In genomic region chr2:11939523-11939922, GRCh38 we compare ENCODE assay signal across 33 cellular contexts.
"Had no signal": no experiment of that assay in that cellular context is flagged by ENCODE, and none has a peak within 500 bp of the region (broad histone marks: within the 10 kb centered on the region; RNA-seq: fewer than 3 reads in every experiment).

No MANE protein-coding gene starts in this region.

- FAIRE-seq: colon, endothelial cell of umbilical vein had no signal

- H3K4me1 ChIP-seq: adrenal gland, body of pancreas, gastroesophageal sphincter had no signal

- H3K9me3 Mint-ChIP-seq: activated CD4-positive, alpha-beta memory T cell treated with anti-CD3 and anti-CD28 coated beads for 36 hours; activated CD4-positive, alpha-beta T cell treated with anti-CD3 and anti-CD28 coated beads, Interleukin-2, amount 10 ng/mL, durations not matched to agents 24 days and 14 days; activated naive CD4-positive, alpha-beta T cell treated with anti-CD3 and anti-CD28 coated beads for 36 hours; activated naive CD4-positive, alpha-beta T cell treated with anti-CD3 and anti-CD28 coated beads, Interleukin-2, amount 50 U/mL, for 24 hours; activated naive CD8-positive, alpha-beta T cell treated with anti-CD3 and anti-CD28 coated beads for 36 hours; activated naive CD8-positive, alpha-beta T cell treated with anti-CD3 and anti-CD28 coated beads, Interleukin-2, amount 50 U/mL, for 24 hours; activated T-helper 1 cell treated with anti-CD3 and anti-CD28 coated beads, Interleukin-12 subunit alpha, Interleukin-12 subunit beta, Interleukin-2, Interleukin-4 antibody, amounts not matched to agents 30 ng/mL and 10 ng/mL and 1 ng/mL, durations not matched to agents 14 hours and 24 hours and 36 hours; activated T-helper 2 cell treated with anti-CD3 and anti-CD28 coated beads, Interferon-gamma antibody, Interleukin-2, Interleukin-4, amounts not matched to agents 10 μg/mL and 5 μg/mL and 100 μg/mL, durations not matched to agents 14 hours and 24 hours and 36 hours; effector memory CD8-positive, alpha-beta T cell had no signal

- H3K9me3 ChIP-seq: adrenal gland, body of pancreas, esophagus squamous epithelium, gastroesophageal sphincter had no signal

- H3K27me3 Mint-ChIP-seq: activated CD4-positive, alpha-beta memory T cell treated with anti-CD3 and anti-CD28 coated beads for 36 hours; activated CD4-positive, alpha-beta T cell treated with anti-CD3 and anti-CD28 coated beads for 36 hours; activated CD4-positive, alpha-beta T cell treated with anti-CD3 and anti-CD28 coated beads, Interleukin-2, amount 10 ng/mL, durations not matched to agents 24 days and 14 days; activated naive CD4-positive, alpha-beta T cell treated with anti-CD3 and anti-CD28 coated beads, Interleukin-2, amount 50 U/mL, for 24 hours; activated naive CD8-positive, alpha-beta T cell treated with anti-CD3 and anti-CD28 coated beads for 36 hours; activated naive CD8-positive, alpha-beta T cell treated with anti-CD3 and anti-CD28 coated beads, Interleukin-2, amount 50 U/mL, for 24 hours had no signal

- H3K36me3 ChIP-seq: adrenal gland, esophagus squamous epithelium, gastroesophageal sphincter had no signal

- H3K36me3 Mint-ChIP-seq: activated CD4-positive, alpha-beta memory T cell treated with anti-CD3 and anti-CD28 coated beads for 36 hours; activated CD8-positive, alpha-beta memory T cell treated with anti-CD3 and anti-CD28 coated beads, Interleukin-2, amount 10 ng/mL, durations not matched to agents 7 days and 5 days had no signal

- ATAC-seq: activated CD4-positive, alpha-beta T cell treated with anti-CD3 and anti-CD28 coated beads for 36 hours; activated CD8-positive, alpha-beta memory T cell treated with anti-CD3 and anti-CD28 coated beads, Interleukin-2, amount 10 ng/mL, durations not matched to agents 7 days and 5 days; activated CD8-positive, alpha-beta T cell treated with anti-CD3 and anti-CD28 coated beads, Interleukin-2, amount 10 ng/mL, durations not matched to agents 7 days and 5 days; activated naive CD8-positive, alpha-beta T cell treated with anti-CD3 and anti-CD28 coated beads, Interleukin-2, amount 50 U/mL, for 24 hours; body of pancreas; effector memory CD8-positive, alpha-beta T cell; gastroesophageal sphincter had no signal

- H3K4me1 Mint-ChIP-seq: activated CD4-positive, alpha-beta T cell treated with anti-CD3 and anti-CD28 coated beads for 36 hours had no signal

- H3K4me3 ChIP-seq: adrenal gland, body of pancreas, esophagus squamous epithelium, gastroesophageal sphincter had no signal

- H3K4me3 Mint-ChIP-seq: activated CD4-positive, alpha-beta memory T cell treated with anti-CD3 and anti-CD28 coated beads for 36 hours; activated CD4-positive, alpha-beta T cell treated with anti-CD3 and anti-CD28 coated beads for 36 hours; activated CD4-positive, alpha-beta T cell treated with anti-CD3 and anti-CD28 coated beads, Interleukin-2, amount 10 ng/mL, durations not matched to agents 24 days and 14 days; activated CD8-positive, alpha-beta memory T cell treated with anti-CD3 and anti-CD28 coated beads, Interleukin-2, amount 10 ng/mL, durations not matched to agents 7 days and 5 days; activated CD8-positive, alpha-beta T cell treated with anti-CD3 and anti-CD28 coated beads, Interleukin-2, amount 10 ng/mL, durations not matched to agents 7 days and 5 days; activated naive CD4-positive, alpha-beta T cell treated with anti-CD3 and anti-CD28 coated beads for 36 hours; activated naive CD4-positive, alpha-beta T cell treated with anti-CD3 and anti-CD28 coated beads, Interleukin-2, amount 50 U/mL, for 24 hours; activated naive CD8-positive, alpha-beta T cell treated with anti-CD3 and anti-CD28 coated beads for 36 hours; activated naive CD8-positive, alpha-beta T cell treated with anti-CD3 and anti-CD28 coated beads, Interleukin-2, amount 50 U/mL, for 24 hours; activated T-helper 1 cell treated with anti-CD3 and anti-CD28 coated beads, Interleukin-12 subunit alpha, Interleukin-12 subunit beta, Interleukin-2, Interleukin-4 antibody, amounts not matched to agents 30 ng/mL and 10 ng/mL and 1 ng/mL, durations not matched to agents 14 hours and 24 hours and 36 hours; effector memory CD8-positive, alpha-beta T cell had no signal

- H3K27ac Mint-ChIP-seq: activated CD4-positive, alpha-beta memory T cell treated with anti-CD3 and anti-CD28 coated beads for 36 hours; activated CD4-positive, alpha-beta T cell treated with anti-CD3 and anti-CD28 coated beads for 36 hours; activated CD4-positive, alpha-beta T cell treated with anti-CD3 and anti-CD28 coated beads, Interleukin-2, amount 10 ng/mL, durations not matched to agents 24 days and 14 days; activated CD8-positive, alpha-beta memory T cell treated with anti-CD3 and anti-CD28 coated beads, Interleukin-2, amount 10 ng/mL, durations not matched to agents 7 days and 5 days; activated CD8-positive, alpha-beta T cell treated with anti-CD3 and anti-CD28 coated beads, Interleukin-2, amount 10 ng/mL, durations not matched to agents 7 days and 5 days; activated naive CD4-positive, alpha-beta T cell treated with anti-CD3 and anti-CD28 coated beads for 36 hours; activated naive CD4-positive, alpha-beta T cell treated with anti-CD3 and anti-CD28 coated beads, Interleukin-2, amount 50 U/mL, for 24 hours; activated naive CD8-positive, alpha-beta T cell treated with anti-CD3 and anti-CD28 coated beads for 36 hours; activated naive CD8-positive, alpha-beta T cell treated with anti-CD3 and anti-CD28 coated beads, Interleukin-2, amount 50 U/mL, for 24 hours; activated T-helper 1 cell treated with anti-CD3 and anti-CD28 coated beads, Interleukin-12 subunit alpha, Interleukin-12 subunit beta, Interleukin-2, Interleukin-4 antibody, amounts not matched to agents 30 ng/mL and 10 ng/mL and 1 ng/mL, durations not matched to agents 14 hours and 24 hours and 36 hours; activated T-helper 2 cell treated with anti-CD3 and anti-CD28 coated beads, Interferon-gamma antibody, Interleukin-2, Interleukin-4, amounts not matched to agents 10 μg/mL and 5 μg/mL and 100 μg/mL, durations not matched to agents 14 hours and 24 hours and 36 hours; effector memory CD8-positive, alpha-beta T cell had no signal

- DNase-seq: activated CD4-positive, alpha-beta memory T cell treated with anti-CD3 and anti-CD28 coated beads for 36 hours; activated CD4-positive, alpha-beta T cell treated with anti-CD3 and anti-CD28 coated beads for 36 hours; activated CD4-positive, alpha-beta T cell treated with anti-CD3 and anti-CD28 coated beads, Interleukin-2, amount 10 ng/mL, durations not matched to agents 24 days and 14 days; activated CD4-positive, CD25-positive, alpha-beta regulatory T cell; activated CD4-positive, CD25-positive, alpha-beta regulatory T cell treated with anti-CD3 and anti-CD28 coated beads, Interleukin-2, amount 50 U/mL, for 72 hours; activated CD8-positive, alpha-beta memory T cell treated with anti-CD3 and anti-CD28 coated beads, Interleukin-2, amount 10 ng/mL, durations not matched to agents 7 days and 5 days; activated CD8-positive, alpha-beta memory T cell treated with anti-CD3 and anti-CD28 coated beads, Interleukin-2, amount 50 U/mL, for 4 hours; activated CD8-positive, alpha-beta T cell treated with anti-CD3 and anti-CD28 coated beads, Interleukin-2, amount 10 ng/mL, durations not matched to agents 7 days and 5 days; activated effector memory CD4-positive, alpha-beta T cell treated with anti-CD3 and anti-CD28 coated beads, Interleukin-2, amount 50 U/mL, for 16 hours; activated naive CD4-positive, alpha-beta T cell treated with anti-CD3 and anti-CD28 coated beads for 36 hours; activated naive CD8-positive, alpha-beta T cell treated with anti-CD3 and anti-CD28 coated beads for 36 hours; activated naive CD8-positive, alpha-beta T cell treated with anti-CD3 and anti-CD28 coated beads, Interleukin-2, amount 50 U/mL, for 24 hours; activated T-cell treated with anti-CD3 and anti-CD28 coated beads, Interleukin-2, amount 50 U/mL, for 1 hour; activated T-cell treated with anti-CD3 and anti-CD28 coated beads, Interleukin-2, amount 50 U/mL, for 48 hours; adrenal gland; amygdala; aorta; body of pancreas; caudate nucleus; cortex of kidney; dermis blood vessel endothelial cell; effector CD4-positive, alpha-beta T cell; effector memory CD8-positive, alpha-beta T cell; esophagus squamous epithelium; foreskin melanocyte; T-helper 2 cell had no signal

- H3K27ac ChIP-seq: adrenal gland, body of pancreas, epithelial cell of prostate, gastroesophageal sphincter had no signal
